In genomic region chr1:244813327-244813726, GRCh38 we compare ENCODE assay signal across 32 cellular contexts.
"Had no signal": no experiment of that assay in that cellular context is flagged by ENCODE, and none has a peak within 500 bp of the region (broad histone marks: within the 10 kb centered on the region; RNA-seq: fewer than 3 reads in every experiment).

No MANE protein-coding gene starts in this region.

- H3K27ac Mint-ChIP-seq: activated CD4-positive, alpha-beta T cell treated with anti-CD3 and anti-CD28 coated beads, Interleukin-2, amount 10 ng/mL, durations not matched to agents 24 days and 14 days; activated CD8-positive, alpha-beta T cell treated with anti-CD3 and anti-CD28 coated beads for 36 hours; activated naive CD8-positive, alpha-beta T cell treated with anti-CD3 and anti-CD28 coated beads for 36 hours; activated T-cell treated with anti-CD3 and anti-CD28 coated beads, Interleukin-2, amount 50 U/mL, for 72 hours; activated T-helper 17 cell treated with anti-CD3 and anti-CD28 coated beads, Interleukin-2, amount 50 U/mL, for 72 hours had no signal

- DNase-seq: activated CD4-positive, alpha-beta T cell treated with anti-CD3 and anti-CD28 coated beads, Interleukin-2, amount 10 ng/mL, durations not matched to agents 24 days and 14 days; activated CD4-positive, alpha-beta T cell treated with anti-CD3 and anti-CD28 coated beads, Interleukin-2, amount 50 U/mL, for 4 hours; activated CD8-positive, alpha-beta T cell treated with anti-CD3 and anti-CD28 coated beads for 36 hours; activated effector memory CD4-positive, alpha-beta T cell treated with anti-CD3 and anti-CD28 coated beads, Interleukin-2, amount 50 U/mL, for 16 hours; activated naive CD4-positive, alpha-beta T cell; activated naive CD4-positive, alpha-beta T cell treated with anti-CD3 and anti-CD28 coated beads, Interleukin-2, amount 50 U/mL, for 16 hours; activated naive CD8-positive, alpha-beta T cell treated with anti-CD3 and anti-CD28 coated beads for 36 hours; activated T-cell treated with anti-CD3 and anti-CD28 coated beads, Interleukin-2, amount 50 U/mL, for 1 hour; activated T-cell treated with anti-CD3 and anti-CD28 coated beads, Interleukin-2, amount 50 U/mL, for 72 hours; amniotic stem cell; aorta; brain microvascular endothelial cell; central memory CD4-positive, alpha-beta T cell; NCI-H1092 treated with DMSO at 0.1 percent for 48 hours; NCI-H1417; NCI-H146; NCI-H187; NCI-H2029 treated with DMSO at 0.1 percent for 48 hours; NCI-H2107; NCI-H2171; NCI-H510A; NCI-H526; NCI-H748 treated with DMSO at 0.1 percent for 48 hours; NK-92 treated with Interleukin-12 subunit alpha and Interleukin-12 subunit beta, amount 100 ng/mL, for 24 hours; PC-3; SIG-M5; T1000; WERI-Rb-1 had no signal

- H3K36me3 ChIP-seq: brain microvascular endothelial cell, WERI-Rb-1 had no signal

- H3K4me3 Mint-ChIP-seq: activated CD4-positive, alpha-beta T cell treated with anti-CD3 and anti-CD28 coated beads, Interleukin-2, amount 10 ng/mL, durations not matched to agents 24 days and 14 days; activated CD8-positive, alpha-beta T cell treated with anti-CD3 and anti-CD28 coated beads for 36 hours; activated naive CD8-positive, alpha-beta T cell treated with anti-CD3 and anti-CD28 coated beads for 36 hours; activated T-cell treated with anti-CD3 and anti-CD28 coated beads, Interleukin-2, amount 50 U/mL, for 72 hours; activated T-helper 17 cell treated with anti-CD3 and anti-CD28 coated beads, Interleukin-2, amount 50 U/mL, for 72 hours had no signal

- H3K9me3 Mint-ChIP-seq: activated CD4-positive, alpha-beta T cell treated with anti-CD3 and anti-CD28 coated beads, Interleukin-2, amount 10 ng/mL, durations not matched to agents 24 days and 14 days; activated CD8-positive, alpha-beta T cell treated with anti-CD3 and anti-CD28 coated beads for 36 hours; activated naive CD8-positive, alpha-beta T cell treated with anti-CD3 and anti-CD28 coated beads for 36 hours; activated T-cell treated with anti-CD3 and anti-CD28 coated beads, Interleukin-2, amount 50 U/mL, for 72 hours; activated T-helper 17 cell treated with anti-CD3 and anti-CD28 coated beads, Interleukin-2, amount 50 U/mL, for 72 hours had no signal

- ATAC-seq: activated CD8-positive, alpha-beta T cell treated with anti-CD3 and anti-CD28 coated beads for 36 hours; activated T-cell treated with anti-CD3 and anti-CD28 coated beads, Interleukin-2, amount 50 U/mL, for 72 hours; activated T-helper 17 cell treated with anti-CD3 and anti-CD28 coated beads, Interleukin-2, amount 50 U/mL, for 72 hours; PC-3; Right ventricle myocardium inferior had no signal

- FAIRE-seq: RCC 7860 had no signal

- H3K27ac ChIP-seq: brain microvascular endothelial cell, RWPE1, WERI-Rb-1 had no signal

- H3K27me3 ChIP-seq: brain microvascular endothelial cell had no signal

- H3K36me3 Mint-ChIP-seq: activated naive CD8-positive, alpha-beta T cell treated with anti-CD3 and anti-CD28 coated beads for 36 hours had no signal
